ENCODE assay signal across 35 cellular contexts in the genomic region with DNA sequence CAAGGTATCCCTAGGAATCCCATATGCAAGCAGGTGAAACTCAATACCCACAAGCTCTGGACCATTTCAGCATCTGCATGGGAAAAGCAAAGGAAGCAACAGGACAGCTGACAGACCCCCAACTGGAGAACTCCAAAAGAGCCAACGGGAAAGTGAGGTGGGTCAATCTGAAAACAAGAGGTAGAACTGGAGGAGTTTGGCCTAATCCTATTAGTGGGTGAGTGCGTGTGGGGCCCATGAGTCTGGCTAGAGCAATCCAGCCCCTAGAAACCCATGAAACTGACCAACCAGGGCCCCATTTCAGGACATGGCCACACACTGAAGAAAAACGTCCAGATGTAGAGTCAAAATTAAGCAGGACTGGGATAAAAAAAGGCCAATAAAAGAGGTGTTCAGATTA. TPM values are rescaled to one million over a fixed set of nuclear protein-coding genes. Genes with fewer than 3 reads are reported as not detected.
"Had no signal": no experiment of that assay in that cellular context is flagged by ENCODE, and none has a peak within 500 bp of the region (broad histone marks: within the 10 kb centered on the region; RNA-seq: fewer than 3 reads in every experiment).

No MANE protein-coding gene starts in this region.

- H3K27ac Mint-ChIP-seq: activated B cell treated with CpG ODN at 0.5 μM for 24 hours; activated CD8-positive, alpha-beta T cell treated with anti-CD3 and anti-CD28 coated beads, Interleukin-2, amount 10 ng/mL, durations not matched to agents 7 days and 5 days; activated naive CD4-positive, alpha-beta T cell treated with anti-CD3 and anti-CD28 coated beads, Interleukin-2, amount 50 U/mL, for 72 hours; activated T-cell treated with anti-CD3 and anti-CD28 coated beads, Interleukin-2, amount 50 U/mL, for 24 hours; activated T-helper 2 cell treated with anti-CD3 and anti-CD28 coated beads, Interferon-gamma antibody, Interleukin-2, Interleukin-4, amounts not matched to agents 10 μg/mL and 5 μg/mL and 100 μg/mL, durations not matched to agents 14 hours and 24 hours and 36 hours; T-helper 1 cell treated with Interleukin-12 subunit alpha and Interleukin-12 subunit beta and Interleukin-4 antibody, amounts not matched to agents 30 μg/mL and 1 μg/mL, for 36 hours; T-helper 2 cell treated with Interferon-gamma antibody and Interleukin-4, amounts not matched to agents 5 μg/mL and 100 μg/mL, for 36 hours had no signal

- ATAC-seq: activated CD8-positive, alpha-beta T cell treated with anti-CD3 and anti-CD28 coated beads, Interleukin-2, amount 10 ng/mL, durations not matched to agents 7 days and 5 days; activated naive CD4-positive, alpha-beta T cell treated with anti-CD3 and anti-CD28 coated beads, Interleukin-2, amount 50 U/mL, for 72 hours; body of pancreas had no signal

- H3K9me3 ChIP-seq: adrenal gland, body of pancreas, breast epithelium, Peyer's patch, SJSA1, SK-N-SH had no signal

- H3K9ac ChIP-seq: KMS-11, SK-N-SH had no signal

- H3K9me3 Mint-ChIP-seq: activated B cell treated with CpG ODN at 0.5 μM for 24 hours; activated naive CD4-positive, alpha-beta T cell treated with anti-CD3 and anti-CD28 coated beads, Interleukin-2, amount 50 U/mL, for 72 hours; activated T-cell treated with anti-CD3 and anti-CD28 coated beads, Interleukin-2, amount 50 U/mL, for 24 hours; activated T-helper 2 cell treated with anti-CD3 and anti-CD28 coated beads, Interferon-gamma antibody, Interleukin-2, Interleukin-4, amounts not matched to agents 10 μg/mL and 5 μg/mL and 100 μg/mL, durations not matched to agents 14 hours and 24 hours and 36 hours; T-helper 1 cell treated with Interleukin-12 subunit alpha and Interleukin-12 subunit beta and Interleukin-4 antibody, amounts not matched to agents 30 μg/mL and 1 μg/mL, for 36 hours; T-helper 2 cell treated with Interferon-gamma antibody and Interleukin-4, amounts not matched to agents 5 μg/mL and 100 μg/mL, for 36 hours had no signal

- H3K27me3 Mint-ChIP-seq: activated T-cell treated with anti-CD3 and anti-CD28 coated beads, Interleukin-2, amount 50 U/mL, for 24 hours had no signal

- H3K27me3 ChIP-seq: adrenal gland, body of pancreas, breast epithelium, Peyer's patch had no signal

- H3K36me3 ChIP-seq: adrenal gland, breast epithelium, Peyer's patch, SJSA1 had no signal

- H3K4me3 Mint-ChIP-seq: activated B cell treated with CpG ODN at 0.5 μM for 24 hours; activated CD8-positive, alpha-beta T cell treated with anti-CD3 and anti-CD28 coated beads, Interleukin-2, amount 10 ng/mL, durations not matched to agents 7 days and 5 days; activated T-cell treated with anti-CD3 and anti-CD28 coated beads, Interleukin-2, amount 50 U/mL, for 24 hours; T-helper 1 cell treated with Interleukin-12 subunit alpha and Interleukin-12 subunit beta and Interleukin-4 antibody, amounts not matched to agents 30 μg/mL and 1 μg/mL, for 36 hours; T-helper 2 cell treated with Interferon-gamma antibody and Interleukin-4, amounts not matched to agents 5 μg/mL and 100 μg/mL, for 36 hours had no signal

- H3K36me3 Mint-ChIP-seq: activated naive CD4-positive, alpha-beta T cell treated with anti-CD3 and anti-CD28 coated beads, Interleukin-2, amount 50 U/mL, for 72 hours had no signal

- H3K27ac ChIP-seq: adrenal gland, body of pancreas, breast epithelium, KMS-11, Peyer's patch, SJSA1 had no signal

- H3K4me3 ChIP-seq: adrenal gland, body of pancreas, breast epithelium, Peyer's patch, SJSA1 had no signal

- H3K4me1 ChIP-seq: adrenal gland, body of pancreas, breast epithelium, Peyer's patch, SJSA1 had no signal

- H3K4me2 ChIP-seq: KMS-11, SK-N-SH had no signal

- H3K4me1 Mint-ChIP-seq: activated B cell treated with CpG ODN at 0.5 μM for 24 hours had no signal

- DNase-seq: activated B cell treated with CpG ODN at 0.5 μM for 24 hours; activated CD4-positive, alpha-beta T cell treated with anti-CD3 and anti-CD28 coated beads for 4 hours; activated CD4-positive, CD25-positive, alpha-beta regulatory T cell treated with anti-CD3 and anti-CD28 coated beads, Interleukin-2, amount 50 U/mL, for 72 hours; activated CD8-positive, alpha-beta T cell treated with anti-CD3 and anti-CD28 coated beads, Interleukin-2, amount 10 ng/mL, durations not matched to agents 7 days and 5 days; activated gamma-delta T cell; activated naive CD4-positive, alpha-beta T cell treated with Interleukin-2 at 50 U/mL for 16 hours; activated T-cell treated with anti-CD3 and anti-CD28 coated beads, Interleukin-2, amount 50 U/mL, for 24 hours; adrenal gland; body of pancreas; NCI-H1092 treated with DMSO at 0.1 percent for 48 hours; NCI-H1417; NCI-H146; NCI-H187 treated with DMSO at 0.1 percent for 48 hours; NCI-H2081; NCI-H2171 treated with DMSO at 0.1 percent for 48 hours; NCI-H2227 treated with DMSO at 0.1 percent for 48 hours; NCI-H446; NCI-H510A treated with DMSO at 0.1 percent for 48 hours; NCI-H526 treated with DMSO at 0.1 percent for 48 hours; NCI-H774; Peyer's patch; RPMI8226; SHP77 treated with DMSO at 0.1 percent for 48 hours; SK-N-SH had no signal

RNA-seq across cellular contexts. Expression of gene WNT8B, which starts 26.6 kb away (rescaled TPM):
- total RNA-seq: activated B cell treated with CpG ODN at 0.5 μM for 24 hours, astrocyte, body of pancreas, breast epithelium, cardiac septum, LHCN-M2, M059J, Peyer's patch, SJSA1 had no signal
